8 cellular contexts compared by ENCODE assay signal in genomic region chr4:171087089-171087488, GRCh38.
"Had no signal": no experiment of that assay in that cellular context is flagged by ENCODE, and none has a peak within 500 bp of the region (broad histone marks: within the 10 kb centered on the region; RNA-seq: fewer than 3 reads in every experiment).

No MANE protein-coding gene starts in this region.

- ATAC-seq: GM12878 had no signal

- FAIRE-seq: G401.6, GM12878, GM12891, GM12892, GM18507, GM19239 had no signal

- H3K4me3 ChIP-seq: GM12878 had no signal

- DNase-seq: GDM1, GF-D8 had no signal
